21 cellular contexts compared by ENCODE assay signal in the genomic region with DNA sequence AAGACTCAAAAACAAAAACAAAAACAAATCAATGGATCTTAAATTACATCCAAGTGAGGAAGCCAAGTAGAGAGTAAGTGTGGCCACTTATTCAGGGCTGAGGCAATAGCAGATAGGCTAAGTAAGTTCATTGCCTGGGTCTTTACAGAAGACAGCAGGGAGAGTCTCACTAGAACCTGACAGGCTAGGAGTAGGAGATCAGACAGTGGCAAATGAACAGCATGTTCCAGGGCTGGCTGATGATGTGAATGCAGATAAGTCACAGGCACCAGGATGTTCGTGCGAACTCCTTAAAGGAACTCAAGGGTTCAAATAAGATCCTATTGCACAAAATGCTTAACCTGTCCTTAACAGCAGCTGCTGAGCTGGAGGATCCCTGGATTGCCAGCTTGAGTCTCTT.
DNase-seq lines count a peak whose midpoint lies in the region; ATAC-seq and TF ChIP-seq lines count a peak whose summit lies in the region.
"Had no signal": no experiment of that assay in that cellular context is flagged by ENCODE, and none has a peak within 500 bp of the region (broad histone marks: within the 10 kb centered on the region; RNA-seq: fewer than 3 reads in every experiment).

No MANE protein-coding gene starts in this region.

- H3K27ac ChIP-seq in WERI-Rb-1 (no peak overlapping the region), esophagus muscularis mucosa (replicated peaks in 1 of 4) (peak overlapping the region in 2 of 4 donors; percentile 29 to 48), gastrocnemius medialis (peak overlapping the region in 2 of 4 donors; percentile 41 to 55)

- intact Hi-C loops in esophagus muscularis mucosa (cut with DNase I) (no loop called here), gastrocnemius medialis (cut with DNase I; ENCODE audit: low total_unique reads) (no loop called here)

- in situ Hi-C loops in gastrocnemius medialis (cut with MboI; ENCODE audit: low sequenced_read_pairs in 4 of 4), result no loop called here

- H3K9me3 ChIP-seq in WERI-Rb-1 (ENCODE audit: severe bottlenecking) (no peaks in the 10 kb centered on the region), esophagus muscularis mucosa (no peaks in the 10 kb centered on the region), gastrocnemius medialis (no peaks in the 10 kb centered on the region)
- H3K9me3 ChIP-seq: HAP-1, MG63, SK-N-SH had no signal

- peak; percentile 51 to 58 for ATAC-seq in gastrocnemius medialis
- no peak for ATAC-seq in HG03442 (IDR thresholded peaks at IDR 0.05; ENCODE audit: unreplicated experiment)

- H3K4me3 ChIP-seq in WERI-Rb-1 (ENCODE audit: low read depth, low read length), result no peak overlapping the region
- H3K4me3 ChIP-seq in esophagus muscularis mucosa, result no peak overlapping the region
- H3K4me3 ChIP-seq in gastrocnemius medialis, result no peak overlapping the region
- H3K4me3 ChIP-seq: HAP-1, MG63 had no signal

- TF ChIP-seq EP300 in esophagus muscularis mucosa (IDR thresholded peaks at IDR 0.05), result no peak

- peak; percentile 28 for DNase-seq in WERI-Rb-1
- DNase-seq in esophagus muscularis mucosa (ENCODE audit: extremely low spot score), result peak; percentile 87
- peak; percentile 17 to 48 for DNase-seq in gastrocnemius medialis
- no peak for DNase-seq in HUDEP-2 (lab: John Stamatoyannopoulos, UW; ENCODE audit: unreplicated experiment in 76 of 76)
- no peak for DNase-seq in cerebellar cortex (ENCODE audit: low spot score)
- no peak for DNase-seq in COR-L47 (lab: John Stamatoyannopoulos, UW)
- DNase-seq: ACHN, C1 segment of cervical spinal cord, DMS153, GDM1, Karpas-422, MG63, NCI-H1048, NCI-H1436 treated with DMSO at 0.1 percent for 48 hours, NCI-H2029, NCI-H2171 treated with DMSO at 0.1 percent for 48 hours, NCI-H446 treated with DMSO at 0.1 percent for 48 hours, SHP77, SK-N-SH had no signal

- H3K36me3 ChIP-seq in WERI-Rb-1 (no peaks in the 10 kb centered on the region), esophagus muscularis mucosa (peaks cover 0 to 36% (median 12%) of the 10 kb centered on the region in 4 donors), gastrocnemius medialis (peaks cover 7 to 20% of the 10 kb centered on the region in 2 donors)
- H3K36me3 ChIP-seq: HAP-1 had no signal

- TF ChIP-seq POLR2A in esophagus muscularis mucosa (IDR thresholded peaks at IDR 0.05; ENCODE audit: low read depth), result no peak
- no peak for TF ChIP-seq POLR2A in gastrocnemius medialis (IDR thresholded peaks at IDR 0.05)

- H3K27me3 ChIP-seq in WERI-Rb-1 (ENCODE audit: insufficient read depth, low read depth, severe bottlenecking), result no peaks in the 10 kb centered on the region
- no peaks in the 10 kb centered on the region for H3K27me3 ChIP-seq in esophagus muscularis mucosa
- no peaks in the 10 kb centered on the region for H3K27me3 ChIP-seq in gastrocnemius medialis
- H3K27me3 ChIP-seq: MG63 had no signal

- H3K4me1 ChIP-seq in esophagus muscularis mucosa (peaks cover 0 to 29% (median 19%) of the 10 kb centered on the region in 4 donors), gastrocnemius medialis (no peaks in the 10 kb centered on the region)
- H3K4me1 ChIP-seq: HAP-1 had no signal

- TF ChIP-seq CTCF in WERI-Rb-1 (IDR thresholded peaks at IDR 0.05; ENCODE audit: low read depth, low read length) (no peak), esophagus muscularis mucosa (IDR thresholded peaks at IDR 0.05) (no peak), gastrocnemius medialis (IDR thresholded peaks at IDR 0.05 in 4 of 5, conservative IDR thresholded peaks at IDR 0.05 in 1 of 5) (no peak)

- 70% methylated on average over 2 of the region's 2 CpGs for WGBS in esophagus muscularis mucosa

Comparison
In these comparisons a context has a peak if more than half of its experiments do, and no peak if none do; other contexts are left out.
1. DNase-seq: peak in WERI-Rb-1 (single experiment), esophagus muscularis mucosa (single experiment) and gastrocnemius medialis (2 of 2); none in HUDEP-2 (0 of 76), cerebellar cortex (single experiment) and COR-L47 (single experiment).